11 cellular contexts compared by ENCODE assay signal in the genomic region with DNA sequence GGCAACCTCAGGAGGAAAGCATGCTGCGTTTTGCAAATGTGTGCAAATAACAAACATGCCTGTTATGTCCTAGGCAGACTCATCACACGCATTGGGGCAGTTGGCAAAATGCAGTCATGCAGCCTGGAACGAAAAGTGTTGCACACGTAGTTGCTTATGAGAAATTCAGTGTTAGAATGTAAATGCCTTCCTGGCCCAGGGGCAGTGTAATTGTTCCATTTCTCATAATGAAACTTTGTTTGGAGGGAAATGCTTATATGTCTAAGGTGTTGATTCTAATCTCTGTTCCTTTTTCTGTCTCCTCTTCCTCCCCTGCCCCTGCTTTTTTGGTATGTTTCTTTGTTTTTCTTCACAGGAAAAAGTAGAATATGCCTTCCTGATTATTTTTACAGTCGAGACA.
DNase-seq lines count a peak whose midpoint lies in the region; ATAC-seq lines count a peak whose summit lies in the region.
"Had no signal": no experiment of that assay in that cellular context is flagged by ENCODE, and none has a peak within 500 bp of the region (broad histone marks: within the 10 kb centered on the region; RNA-seq: fewer than 3 reads in every experiment).

No MANE protein-coding gene starts in this region.

- peak; percentile 14 for DNase-seq in stimulated activated CD4-positive, alpha-beta T cell treated with anti-CD3 and anti-CD28 coated beads, Interleukin-15, amount 100 ng/mL, for 24 hours
- DNase-seq in stimulated activated CD4-positive, alpha-beta T cell treated with anti-CD3 and anti-CD28 coated beads, Interleukin-4, amount 100 ng/mL, for 4 hours, result no peak
- DNase-seq in stimulated activated naive B cell treated with anti-CD40 and anti-IgM and Interleukin-4, amounts not matched to agents 10 μg/mL and 1 μg/mL and 100 μg/mL, for 72 hours, result peak; percentile 13
- no peak for DNase-seq in DMS53 treated with DMSO at 0.1 percent for 48 hours (lab: John Stamatoyannopoulos, UW; ENCODE audit: unreplicated experiment)
- no peak for DNase-seq in SK-N-DZ (ENCODE audit: low spot score)
- DNase-seq in cerebellar nuclear complex (lab: John Stamatoyannopoulos, UW), result no peak
- DNase-seq: activated CD4-positive, alpha-beta T cell treated with anti-CD3 and anti-CD28 coated beads for 4 hours; amniotic stem cell; NCI-H187 had no signal

- H3K36me3 Mint-ChIP-seq in stimulated activated naive B cell treated with anti-CD40 and anti-IgM and Interleukin-4, amounts not matched to agents 10 μg/mL and 1 μg/mL and 100 μg/mL, for 72 hours, result peaks cover 2 to 4% of the 10 kb centered on the region in 2 donors

- peak overlapping the region; percentile 15 for H3K27ac Mint-ChIP-seq in stimulated activated naive B cell treated with anti-CD40 and anti-IgM and Interleukin-4, amounts not matched to agents 10 μg/mL and 1 μg/mL and 100 μg/mL, for 72 hours

- H3K4me3 Mint-ChIP-seq in stimulated activated naive B cell treated with anti-CD40 and anti-IgM and Interleukin-4, amounts not matched to agents 10 μg/mL and 1 μg/mL and 100 μg/mL, for 72 hours, result peak overlapping the region in 1 of 2 donors; percentile 16

- peaks cover 16 to 19% of the 10 kb centered on the region in 2 donors for H3K4me1 Mint-ChIP-seq in stimulated activated naive B cell treated with anti-CD40 and anti-IgM and Interleukin-4, amounts not matched to agents 10 μg/mL and 1 μg/mL and 100 μg/mL, for 72 hours

- ATAC-seq in GM21723 (IDR thresholded peaks at IDR 0.05; ENCODE audit: unreplicated experiment) (peak; percentile 76), HG03280 (IDR thresholded peaks at IDR 0.05; ENCODE audit: unreplicated experiment) (peak; percentile 65)
- peak; percentile 91 to 94 for ATAC-seq in stimulated activated naive B cell treated with anti-CD40 and anti-IgM and Interleukin-4, amounts not matched to agents 10 μg/mL and 1 μg/mL and 100 μg/mL, for 72 hours (replicated peaks)

- H3K9me3 Mint-ChIP-seq in stimulated activated naive B cell treated with anti-CD40 and anti-IgM and Interleukin-4, amounts not matched to agents 10 μg/mL and 1 μg/mL and 100 μg/mL, for 72 hours, result peaks cover 15 to 17% of the 10 kb centered on the region in 2 donors

- H3K27me3 Mint-ChIP-seq in stimulated activated naive B cell treated with anti-CD40 and anti-IgM and Interleukin-4, amounts not matched to agents 10 μg/mL and 1 μg/mL and 100 μg/mL, for 72 hours, result peaks cover 34 to 38% of the 10 kb centered on the region in 2 donors

Comparison
In these comparisons a context has a peak if more than half of its experiments do, and no peak if none do; other contexts are left out.
1. DNase-seq: peak in stimulated activated CD4-positive, alpha-beta T cell treated with anti-CD3 and anti-CD28 coated beads, Interleukin-15, amount 100 ng/mL, for 24 hours (single experiment) and stimulated activated naive B cell treated with anti-CD40 and anti-IgM and Interleukin-4, amounts not matched to agents 10 μg/mL and 1 μg/mL and 100 μg/mL, for 72 hours (single experiment); none in stimulated activated CD4-positive, alpha-beta T cell treated with anti-CD3 and anti-CD28 coated beads, Interleukin-4, amount 100 ng/mL, for 4 hours (0 of 2), DMS53 treated with DMSO at 0.1 percent for 48 hours (single experiment), SK-N-DZ (single experiment) and cerebellar nuclear complex (0 of 2).
2. Peak in every context shown above with its lines, with median percentiles within 50 percentile points of each other: ATAC-seq.